In the genomic region with DNA sequence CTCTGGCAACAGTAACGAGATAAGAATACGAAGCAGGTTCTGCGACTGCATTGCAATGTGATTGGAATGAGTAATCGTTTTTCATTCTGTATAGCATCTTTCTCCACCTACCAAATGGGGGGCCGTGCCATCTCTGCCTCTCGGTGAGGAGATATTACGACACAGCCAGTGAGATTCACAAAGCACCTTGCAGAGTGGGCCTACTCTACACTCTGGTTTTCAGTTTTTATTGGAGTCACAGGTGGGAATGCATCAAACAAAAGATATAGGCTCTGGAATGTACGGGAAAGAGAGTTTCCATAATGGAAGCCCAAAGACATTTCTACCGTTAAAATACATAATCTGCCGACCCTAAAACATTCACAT, we compare ENCODE assay signal across 1 cellular context.
TF ChIP-seq lines count a peak whose summit lies in the region.

No MANE protein-coding gene starts in this region.

TF ChIP-seq in endothelial cell of umbilical vein, 7 proteins besides CTCF, POLR2A, EP300 and RAD21 (continued from another document):
- TF ChIP-seq MYC (IDR thresholded peaks at IDR 0.05; ENCODE audit: low read depth, low read length) (no peak), FOS (IDR thresholded peaks at IDR 0.05; ENCODE audit: borderline replicate concordance, insufficient read depth, low read length) (no peak)
- TF ChIP-seq, protein P1, sequence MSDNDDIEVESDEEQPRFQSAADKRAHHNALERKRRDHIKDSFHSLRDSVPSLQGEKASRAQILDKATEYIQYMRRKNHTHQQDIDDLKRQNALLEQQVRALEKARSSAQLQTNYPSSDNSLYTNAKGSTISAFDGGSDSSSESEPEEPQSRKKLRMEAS (IDR thresholded peaks at IDR 0.05; ENCODE audit: insufficient read depth, insufficient read length): no peak
